In genomic region chr12:93684716-93685115, GRCh38 we compare ENCODE assay signal across 1 cellular context.
TF ChIP-seq lines count a peak whose summit lies in the region.

No MANE protein-coding gene starts in this region.

TF ChIP-seq in K562, 482 proteins besides CTCF, POLR2A, EP300 and RAD21:
- TF ChIP-seq ZNF57 (CRISPR knock-in tag; IDR thresholded peaks at IDR 0.05) = no peak
- no peak for TF ChIP-seq YY1 (IDR thresholded peaks at IDR 0.05; ENCODE audit: borderline replicate concordance in 1 of 3, control insufficient read depth in 1 of 3, extremely low read depth in 1 of 3, insufficient read depth in 3 of 3, insufficient read length in 1 of 3, insufficient replicate concordance in 2 of 3, low read depth in 1 of 3, low read length in 2 of 3)
- TF ChIP-seq NR0B1 (IDR thresholded peaks at IDR 0.05; ENCODE audit: partially characterized antibody) = no peak
- no peak for TF ChIP-seq NR2C2 (CRISPR knock-in tag; IDR thresholded peaks at IDR 0.05)
- no peak for TF ChIP-seq NR2C2 (tag; IDR thresholded peaks at IDR 0.05)
- no peak for TF ChIP-seq PREB (CRISPR knock-in tag; IDR thresholded peaks at IDR 0.05)
- no peak for TF ChIP-seq MCM2 (IDR thresholded peaks at IDR 0.05; ENCODE audit: low read depth)
- TF ChIP-seq HDAC8 (tag; IDR thresholded peaks at IDR 0.05) = no peak
- no peak for TF ChIP-seq RHOXF2B (CRISPR knock-in tag; conservative IDR thresholded peaks at IDR 0.05)
- TF ChIP-seq PRPF4 (IDR thresholded peaks at IDR 0.05; ENCODE audit: insufficient read depth, low read depth, low read length, poor library complexity, severe bottlenecking) = no peak
- no peak for TF ChIP-seq HIVEP1 (CRISPR knock-in tag; IDR thresholded peaks at IDR 0.05)
- TF ChIP-seq MEF2A (IDR thresholded peaks at IDR 0.05; ENCODE audit: control insufficient read depth, low read depth, low read length) = no peak
- TF ChIP-seq ESRRA (IDR thresholded peaks at IDR 0.05; ENCODE audit: borderline replicate concordance, low read depth) = no peak
- TF ChIP-seq POU5F1 (IDR thresholded peaks at IDR 0.05; ENCODE audit: borderline replicate concordance, low read depth, low read length, partially characterized antibody) = no peak
- no peak for TF ChIP-seq FOXO4 (CRISPR knock-in tag; IDR thresholded peaks at IDR 0.05)
- TF ChIP-seq GABPA (tag; conservative IDR thresholded peaks at IDR 0.05; ENCODE audit: low read depth) = no peak
- TF ChIP-seq NBN (IDR thresholded peaks at IDR 0.05; ENCODE audit: low read depth) = no peak
- TF ChIP-seq PHF20 (IDR thresholded peaks at IDR 0.05; ENCODE audit: partially characterized antibody) = no peak
TF ChIP-seq in K562: peak in this region for 0.
